In genomic region chr12:12892670-12893290, GRCh38 we compare ENCODE assay signal across 12 cellular contexts. TPM values are rescaled to one million over a fixed set of nuclear protein-coding genes. Genes with fewer than 3 reads are reported as not detected.
DNase-seq lines count a peak whose midpoint lies in the region; ATAC-seq, FAIRE-seq and TF ChIP-seq lines count a peak whose summit lies in the region.
"Had no signal": no experiment of that assay in that cellular context is flagged by ENCODE, and none has a peak within 500 bp of the region (broad histone marks: within the 10 kb centered on the region; RNA-seq: fewer than 3 reads in every experiment).

No MANE protein-coding gene starts in this region.

- H3K27ac ChIP-seq in A549 (peak overlapping the region; percentile 94), endodermal cell (ENCODE audit: low read depth, low read length) (no peak overlapping the region), muscle layer of duodenum (ENCODE audit: low read length) (peak overlapping the region; percentile 51)

- TF ChIP-seq POLR2A in A549 (IDR thresholded peaks at IDR 0.05; ENCODE audit: low read length): no peak

- peak overlapping the region; percentile 54 for H3K4me3 ChIP-seq in A549
- H3K4me3 ChIP-seq in endodermal cell (ENCODE audit: low read length): no peak overlapping the region
- peak overlapping the region; percentile 27 to 74 for H3K4me3 ChIP-seq in muscle layer of duodenum (ENCODE audit: low read depth in 1 of 2, low read length in 2 of 2)

- H3K4me1 ChIP-seq in A549 (peaks cover 54% of the 10 kb centered on the region), endodermal cell (ENCODE audit: control insufficient read depth, insufficient read depth, low read length) (no peaks in the 10 kb centered on the region), muscle layer of duodenum (ENCODE audit: control insufficient read depth in 1 of 2, insufficient read depth in 2 of 2, low read length in 2 of 2) (no peaks in the 10 kb centered on the region)

- H3K4me2 ChIP-seq in A549: peak overlapping the region; percentile 89

- no peak for TF ChIP-seq EP300 in A549 (IDR thresholded peaks at IDR 0.05)

- TF ChIP-seq RAD21 in A549 (conservative IDR thresholded peaks at IDR 0.05 in 1 of 2, IDR thresholded peaks at IDR 0.05 in 1 of 2): no peak

- intact Hi-C loops in Right ventricle myocardium inferior (cut with DNase I): loop anchor here (10.0 kb wide), 1 partner anchor 58 kb away; no protein-coding TSS in a partner anchor

- 1% methylated on average over 13 of the region's 14 CpGs for WGBS in A549 (ENCODE audit: missing lambda C conversion rate)
- 61 to 76% methylated on average over 8 to 14 of the region's 14 CpGs for WGBS in endodermal cell (ENCODE audit: insufficient coverage in 1 of 2, insufficient read length in 1 of 2), 2 experiments

- H3K9me3 Mint-ChIP-seq in endodermal cell: no peaks in the 10 kb centered on the region
- no peaks in the 10 kb centered on the region for H3K9me3 Mint-ChIP-seq in activated T-cell treated with anti-CD3 and anti-CD28 coated beads, Interleukin-2, amount 50 U/mL, for 4 hours

- H3K36me3 Mint-ChIP-seq in endodermal cell (ENCODE audit: low read depth): no peaks in the 10 kb centered on the region
- H3K36me3 Mint-ChIP-seq in activated T-cell treated with anti-CD3 and anti-CD28 coated beads, Interleukin-2, amount 50 U/mL, for 4 hours (ENCODE audit: insufficient read depth): no peaks in the 10 kb centered on the region

- H3K36me3 ChIP-seq in endodermal cell (ENCODE audit: control insufficient read depth, insufficient read depth, low read length) (no peaks in the 10 kb centered on the region), muscle layer of duodenum (ENCODE audit: control insufficient read depth in 1 of 2, insufficient read depth in 2 of 2, low read length in 2 of 2) (no peaks in the 10 kb centered on the region)

- no peak for ATAC-seq in A549
- ATAC-seq in Right ventricle myocardium inferior: no peak
- ATAC-seq in activated T-cell treated with anti-CD3 and anti-CD28 coated beads, Interleukin-2, amount 50 U/mL, for 4 hours: no peak
- ATAC-seq: T-helper 17 cell had no signal

- peaks cover 30% of the 10 kb centered on the region for H3K4me1 Mint-ChIP-seq in endodermal cell
- H3K4me1 Mint-ChIP-seq in activated T-cell treated with anti-CD3 and anti-CD28 coated beads, Interleukin-2, amount 50 U/mL, for 4 hours (ENCODE audit: low read depth): peaks cover 7% of the 10 kb centered on the region

- CTCF ChIA-PET in A549 (lab: Yijun Ruan, JAX): interaction anchor here (1.4 to 4.6 kb wide), 13 partner anchors 9 to 104 kb away, joined by 4 to 55 read pairs (median 10); partner anchors contain the start of gene DDX47

- H3K27ac Mint-ChIP-seq in endodermal cell: no peak overlapping the region
- H3K27ac Mint-ChIP-seq: T-helper 17 cell had no signal

- H3K27me3 ChIP-seq in endodermal cell (ENCODE audit: control insufficient read depth, insufficient read depth, low read length, poor library complexity, severe bottlenecking) (peaks cover 55% of the 10 kb centered on the region), muscle layer of duodenum (ENCODE audit: low read depth, low read length) (peaks cover 11% of the 10 kb centered on the region)

- DNase-seq in A549 (ENCODE audit: low read depth in 1 of 2, low spot score in 1 of 2) (no peak), NCI-H187 treated with DMSO at 0.1 percent for 48 hours (lab: John Stamatoyannopoulos, UW) (peak; percentile 31), endodermal cell (peak; percentile 69), NCI-H526 (lab: John Stamatoyannopoulos, UW) (no peak), AG08395 (ENCODE audit: low spot score) (no peak), Right ventricle myocardium inferior (ENCODE audit: missing footprints) (no peak)
- DNase-seq in activated T-cell treated with anti-CD3 and anti-CD28 coated beads, Interleukin-2, amount 50 U/mL, for 4 hours: no peak
- DNase-seq: activated CD8-positive, alpha-beta memory T cell treated with anti-CD3 and anti-CD28 coated beads for 24 hours; NCI-H1930; T-helper 17 cell had no signal

- FAIRE-seq in A549 (lab: Jason Lieb, UNC): no peak

- no peaks in the 10 kb centered on the region for H3K9me3 ChIP-seq in A549
- H3K9me3 ChIP-seq in endodermal cell (ENCODE audit: control insufficient read depth, low read length): no peaks in the 10 kb centered on the region
- no peaks in the 10 kb centered on the region for H3K9me3 ChIP-seq in muscle layer of duodenum (ENCODE audit: control insufficient read depth in 1 of 2, low read length in 2 of 2)

- TF ChIP-seq CTCF in A549 (IDR thresholded peaks at IDR 0.05): no peak
- no peak for TF ChIP-seq CTCF in endodermal cell (conservative IDR thresholded peaks at IDR 0.05)

- H3K27me3 Mint-ChIP-seq in endodermal cell (ENCODE audit: insufficient read depth): peaks cover 63% of the 10 kb centered on the region
- peaks cover 46% of the 10 kb centered on the region for H3K27me3 Mint-ChIP-seq in activated T-cell treated with anti-CD3 and anti-CD28 coated beads, Interleukin-2, amount 50 U/mL, for 4 hours (ENCODE audit: low read depth)

- POLR2A ChIA-PET in A549 (lab: Yijun Ruan, JAX): interaction anchor here (0.6 to 3.2 kb wide), 3 partner anchors 14 to 56 kb away, joined by 4 to 28 read pairs (median 18); no protein-coding TSS in a partner anchor

- no peak overlapping the region for H3K9ac ChIP-seq in endodermal cell (ENCODE audit: extremely low read depth, low read length, poor library complexity, severe bottlenecking)

- H3K4me3 Mint-ChIP-seq in endodermal cell: peak overlapping the region; percentile 19
- H3K4me3 Mint-ChIP-seq in activated T-cell treated with anti-CD3 and anti-CD28 coated beads, Interleukin-2, amount 50 U/mL, for 4 hours: no peak overlapping the region
- H3K4me3 Mint-ChIP-seq: T-helper 17 cell had no signal

TF ChIP-seq in A549, 52 proteins besides CTCF, POLR2A, EP300 and RAD21 (continues in another document):
- no peak for TF ChIP-seq ZFP36 (IDR thresholded peaks at IDR 0.05; ENCODE audit: borderline replicate concordance, partially characterized antibody)
- TF ChIP-seq KDM5A (IDR thresholded peaks at IDR 0.05): no peak
- no peak for TF ChIP-seq MAX (IDR thresholded peaks at IDR 0.05)
- TF ChIP-seq ZC3H11A (IDR thresholded peaks at IDR 0.05): no peak
- TF ChIP-seq FOSB (CRISPR knock-in tag; IDR thresholded peaks at IDR 0.05): no peak
- no peak for TF ChIP-seq CBX8 (IDR thresholded peaks at IDR 0.05)
- no peak for TF ChIP-seq USF2 (IDR thresholded peaks at IDR 0.05)
- no peak for TF ChIP-seq BHLHE40 (IDR thresholded peaks at IDR 0.05; ENCODE audit: low read depth, low read length)
- TF ChIP-seq PHF8 (IDR thresholded peaks at IDR 0.05; ENCODE audit: borderline replicate concordance, low read depth): no peak
- no peak for TF ChIP-seq HOXA7 (CRISPR knock-in tag; IDR thresholded peaks at IDR 0.05)
- TF ChIP-seq E2F6 (IDR thresholded peaks at IDR 0.05; ENCODE audit: borderline replicate concordance, low read depth): no peak

RNA-seq across cellular contexts. Expression of gene GPRC5A, which starts 1.4 kb away (rescaled TPM):
- polyA plus RNA-seq in A549 (2011; rRNA removed) (296 and 321 TPM in 2 replicates), A549 (2017; fragmentation: RNase III; extraction: RNeasy Plus Mini Kit Qiagen cat#74134 plus additional on column Dnase treatment) (173 to 207 TPM (median 197 TPM) in 3 replicates)
- polyA plus RNA-seq in A549 (2012; cell fraction: cytosol; rRNA removed): 275 and 331 TPM in 2 replicates
- 582 and 654 TPM in 2 replicates for polyA plus RNA-seq in A549 (2012; cell fraction: nucleus; rRNA removed)
- polyA minus RNA-seq in A549 (2011; rRNA and poly(A)+ RNA removed): 913 and 975 TPM in 2 replicates
- total RNA-seq in endodermal cell (1 to 10 TPM in 1 of 2 donors, under 1 TPM in 1; 0.15 to 1.0 TPM), Right ventricle myocardium inferior (1.7 TPM)
- polyA plus RNA-seq in endodermal cell (2013, experiment 1 of 2): 0.25 TPM
- 0.33 TPM for polyA plus RNA-seq in endodermal cell (2013, experiment 2 of 2)
- under 1 TPM; 0.30 to 0.86 (median 0.50) TPM for total RNA-seq in activated T-cell treated with anti-CD3 and anti-CD28 coated beads, Interleukin-2, amount 50 U/mL, for 4 hours

RNA-seq across cellular contexts. Expression of gene GPRC5D, which starts 59.2 kb away (rescaled TPM):
- polyA plus RNA-seq in A549 (2011; rRNA removed): not detected in 2 replicates
- polyA plus RNA-seq in A549 (2012; cell fraction: cytosol; rRNA removed): 0.04 TPM in 1 of 2 replicates, not detected in the other
- polyA plus RNA-seq in A549 (2012; cell fraction: nucleus; rRNA removed): 0.23 TPM in 2 replicates
- not detected in 3 replicates for polyA plus RNA-seq in A549 (2017; fragmentation: RNase III; extraction: RNeasy Plus Mini Kit Qiagen cat#74134 plus additional on column Dnase treatment)
- polyA minus RNA-seq in A549 (2011; rRNA and poly(A)+ RNA removed): not detected in 2 replicates
- not detected for total RNA-seq in endodermal cell
- not detected for polyA plus RNA-seq in endodermal cell (2013, experiment 1 of 2)
- polyA plus RNA-seq in endodermal cell (2013, experiment 2 of 2): not detected
- total RNA-seq in Right ventricle myocardium inferior: not detected
- total RNA-seq in activated T-cell treated with anti-CD3 and anti-CD28 coated beads, Interleukin-2, amount 50 U/mL, for 4 hours: not detected
- total RNA-seq: T-helper 17 cell had no signal
- polyA plus RNA-seq: neural cell had no signal

Comparison
In these comparisons a context has a peak if more than half of its experiments do, and no peak if none do; other contexts are left out.
1. DNase-seq: peak in NCI-H187 treated with DMSO at 0.1 percent for 48 hours (single experiment) and endodermal cell (single experiment); none in A549 (0 of 2), NCI-H526 (0 of 2), AG08395 (single experiment), Right ventricle myocardium inferior (single experiment) and activated T-cell treated with anti-CD3 and anti-CD28 coated beads, Interleukin-2, amount 50 U/mL, for 4 hours (single experiment).